Comparison of ENCODE assay signal across 17 cellular contexts in the genomic region with DNA sequence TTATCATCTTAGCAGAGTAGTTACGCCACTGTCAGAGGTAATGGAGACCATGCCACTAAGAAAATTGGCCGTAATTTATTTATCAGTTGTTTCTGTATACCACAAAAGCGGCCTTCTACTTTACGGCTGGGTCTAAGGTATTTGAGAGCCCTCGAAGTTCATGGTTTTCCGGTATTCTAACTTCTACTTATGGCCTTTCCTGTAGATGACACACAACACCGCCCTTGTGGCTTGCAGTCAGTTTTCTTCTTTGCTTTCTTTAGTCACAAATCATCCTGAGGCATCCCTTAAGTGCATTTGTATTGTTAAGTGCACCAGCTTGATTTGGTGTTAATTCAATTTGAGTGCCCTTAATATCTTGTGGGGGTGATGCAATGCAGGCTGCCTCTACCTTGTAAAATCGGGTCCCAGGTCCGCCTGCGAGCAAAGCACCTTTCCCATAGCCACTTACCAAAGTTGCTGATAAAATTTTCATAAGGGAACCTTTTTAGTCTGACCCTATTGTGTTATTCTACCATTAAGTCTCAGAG.
"Had no signal": no experiment of that assay in that cellular context is flagged by ENCODE, and none has a peak within 500 bp of the region (broad histone marks: within the 10 kb centered on the region; RNA-seq: fewer than 3 reads in every experiment).

No MANE protein-coding gene starts in this region.

- H3K4me3 ChIP-seq: body of pancreas, left ventricle myocardium inferior, tibial nerve had no signal

- H3K36me3 ChIP-seq: left ventricle myocardium inferior, tibial nerve had no signal

- H3K9me3 ChIP-seq: body of pancreas, tibial nerve had no signal

- H3K27me3 ChIP-seq: body of pancreas, tibial nerve had no signal

- DNase-seq: activated CD4-positive, alpha-beta T cell treated with anti-CD3 and anti-CD28 coated beads, Interleukin-2, amount 10 ng/mL, durations not matched to agents 24 days and 14 days; activated CD8-positive, alpha-beta T cell treated with anti-CD3 and anti-CD28 coated beads for 36 hours; activated naive CD4-positive, alpha-beta T cell treated with Interleukin-2 at 50 U/mL for 16 hours; activated naive CD8-positive, alpha-beta T cell treated with anti-CD3 and anti-CD28 coated beads, Interleukin-2, amount 10 ng/mL, durations not matched to agents 7 days and 5 days; activated T-cell treated with anti-CD3 and anti-CD28 coated beads, Interleukin-2, amount 50 U/mL, for 1 hour; amygdala; body of pancreas; dermis blood vessel endothelial cell; effector memory CD8-positive, alpha-beta T cell; hippocampal formation; left ventricle myocardium inferior; mammary epithelial cell; occipital lobe; right cardiac atrium; stimulated activated CD4-positive, alpha-beta T cell treated with anti-CD3 and anti-CD28 coated beads, Interleukin-2, amount 100 ng/mL, for 24 hours; T1000 had no signal

- ATAC-seq: activated CD8-positive, alpha-beta T cell treated with anti-CD3 and anti-CD28 coated beads for 36 hours; body of pancreas; effector memory CD8-positive, alpha-beta T cell; right cardiac atrium had no signal

- H3K4me1 ChIP-seq: body of pancreas, left ventricle myocardium inferior had no signal

- H3K27ac ChIP-seq: body of pancreas, left ventricle myocardium inferior, tibial nerve had no signal
